In genomic region chr21:29523646-29524045, GRCh38 we compare ENCODE assay signal across 18 cellular contexts.
DNase-seq lines count a peak whose midpoint lies in the region; ATAC-seq, FAIRE-seq and TF ChIP-seq lines count a peak whose summit lies in the region.
"Had no signal": no experiment of that assay in that cellular context is flagged by ENCODE, and none has a peak within 500 bp of the region (broad histone marks: within the 10 kb centered on the region; RNA-seq: fewer than 3 reads in every experiment).

No MANE protein-coding gene starts in this region.

- CTCF ChIA-PET in HepG2 (lab: Yijun Ruan, JAX; ENCODE audit: low intra/inter-chr PET ratio, low total read pairs) = no interaction called here

- ATAC-seq in HepG2 (no peak), right lobe of liver (peak; percentile 51 to 92 (median 80))
- ATAC-seq: A549; natural killer cell treated with Interleukin-12 subunit alpha and Interleukin-12 subunit beta and Interleukin-15 and Interleukin-18, amount 100 ng/mL, for 72 hours had no signal

- WGBS in liver = 70% methylated on average over 1 of the region's 1 CpG
- 6% methylated on average over 1 of the region's 1 CpG for WGBS in HepG2 (ENCODE audit: low lambda C conversion rate)
- 50% methylated on average over 1 of the region's 1 CpG for WGBS in right lobe of liver (ENCODE audit: insufficient coverage, low coverage, low lambda C conversion rate, missing lambda C conversion rate)
- WGBS in suprapubic skin = 48% methylated on average over 1 of the region's 1 CpG

- H3K4me1 ChIP-seq in liver (ENCODE audit: control insufficient read depth in 4 of 4, insufficient read depth in 4 of 4, low read length in 3 of 4) (peaks cover 0 to 4% (median 0%) of the 10 kb centered on the region in 4 donors), HepG2 (ENCODE audit: insufficient read depth, low read length) (no peaks in the 10 kb centered on the region), right lobe of liver (no peaks in the 10 kb centered on the region), suprapubic skin (peaks cover 10% of the 10 kb centered on the region)
- H3K4me1 ChIP-seq: A549 had no signal

- TF ChIP-seq POLR2A in HepG2 (IDR thresholded peaks at IDR 0.05; ENCODE audit: insufficient read depth in 1 of 2, low read depth in 2 of 2, low read length in 2 of 2) (no peak), right lobe of liver (IDR thresholded peaks at IDR 0.05) (no peak), suprapubic skin (IDR thresholded peaks at IDR 0.05) (no peak)

- FAIRE-seq in HepG2 (lab: Jason Lieb, UNC) = no peak
- FAIRE-seq: A549 had no signal

- no peaks in the 10 kb centered on the region for H3K36me3 Mint-ChIP-seq in type B pancreatic cell

- H3K27ac ChIP-seq in liver (ENCODE audit: low read depth in 1 of 2, low read length in 2 of 2) = no peak overlapping the region
- H3K27ac ChIP-seq in HepG2 (ENCODE audit: extremely low read length, insufficient read depth, low read length) = no peak overlapping the region
- H3K27ac ChIP-seq in right lobe of liver = no peak overlapping the region
- no peak overlapping the region for H3K27ac ChIP-seq in suprapubic skin
- H3K27ac ChIP-seq: A549, PC-9, WERI-Rb-1 had no signal

- peaks cover 12% of the 10 kb centered on the region for H3K9me3 Mint-ChIP-seq in type B pancreatic cell

- no peak for TF ChIP-seq RAD21 in liver (IDR thresholded peaks at IDR 0.05)
- TF ChIP-seq RAD21 in HepG2 (CRISPR knock-in tag; IDR thresholded peaks at IDR 0.05) = no peak

- no peaks in the 10 kb centered on the region for H3K36me3 ChIP-seq in liver (ENCODE audit: control insufficient read depth in 4 of 4, insufficient read depth in 3 of 4, low read depth in 1 of 4, low read length in 3 of 4)
- H3K36me3 ChIP-seq in HepG2 (replicated peaks in 1 of 2; ENCODE audit: control insufficient read depth in 1 of 2, insufficient read depth in 2 of 2, low read length in 2 of 2) = no peaks in the 10 kb centered on the region
- H3K36me3 ChIP-seq in right lobe of liver = no peaks in the 10 kb centered on the region
- H3K36me3 ChIP-seq in suprapubic skin = no peaks in the 10 kb centered on the region
- H3K36me3 ChIP-seq: WERI-Rb-1 had no signal

- no peak overlapping the region for H2AFZ ChIP-seq in HepG2 (ENCODE audit: low read length)
- H2AFZ ChIP-seq: PC-9 had no signal

- H3K9me3 ChIP-seq in liver (ENCODE audit: control insufficient read depth in 4 of 4, low read length in 3 of 4) (peaks cover 2 to 13% (median 5%) of the 10 kb centered on the region in 4 donors), HepG2 (ENCODE audit: low read length) (peaks cover 18% of the 10 kb centered on the region), right lobe of liver (no peaks in the 10 kb centered on the region), suprapubic skin (peaks cover 8% of the 10 kb centered on the region)
- H3K9me3 ChIP-seq: A549 had no signal

- no peak overlapping the region for H3K4me2 ChIP-seq in HepG2 (ENCODE audit: low read depth, low read length)
- H3K4me2 ChIP-seq: A549, PC-9 had no signal

- no peaks in the 10 kb centered on the region for H3K4me1 Mint-ChIP-seq in type B pancreatic cell (ENCODE audit: unreplicated experiment)

- no TSS peak for BruUV-seq in HepG2 (replicated peaks; lab: Mats Ljungman, UMichigan)

- in situ Hi-C loops in HepG2 (cut with HindIII; ENCODE audit: extremely low pct_ligation_motif_present, low pct_unique_long_range_greater_than_20kb) = no loop called here

- H3K9ac ChIP-seq in liver (ENCODE audit: low read depth in 1 of 2, low read length in 2 of 2) (no peak overlapping the region), HepG2 (ENCODE audit: insufficient read depth, low read depth, low read length) (no peak overlapping the region)

- H3K27me3 ChIP-seq in liver (ENCODE audit: control insufficient read depth in 4 of 4, insufficient read depth in 4 of 4, low read length in 3 of 4) (no peaks in the 10 kb centered on the region), HepG2 (ENCODE audit: control insufficient read depth in 1 of 2, insufficient read depth in 2 of 2, low read length in 2 of 2) (no peaks in the 10 kb centered on the region), right lobe of liver (no peaks in the 10 kb centered on the region), suprapubic skin (no peaks in the 10 kb centered on the region)

- TF ChIP-seq CTCF in liver (IDR thresholded peaks at IDR 0.05; ENCODE audit: low read depth, low read length, missing input control) (no peak), HepG2 (CRISPR knock-in tag; IDR thresholded peaks at IDR 0.05) (no peak), right lobe of liver (IDR thresholded peaks at IDR 0.05) (no peak), type B pancreatic cell (conservative IDR thresholded peaks at IDR 0.05) (no peak), suprapubic skin (IDR thresholded peaks at IDR 0.05) (no peak)

- H3K4me3 Mint-ChIP-seq in type B pancreatic cell = no peak overlapping the region
- H3K4me3 Mint-ChIP-seq: HFFc6; natural killer cell treated with Interleukin-12 subunit alpha and Interleukin-12 subunit beta and Interleukin-15 and Interleukin-18, amount 100 ng/mL, for 72 hours had no signal

- no peak overlapping the region for H3K27ac Mint-ChIP-seq in type B pancreatic cell
- H3K27ac Mint-ChIP-seq: HFFc6; natural killer cell treated with Interleukin-12 subunit alpha and Interleukin-12 subunit beta and Interleukin-15 and Interleukin-18, amount 100 ng/mL, for 72 hours; progenitor cell of endocrine pancreas had no signal

- no peaks in the 10 kb centered on the region for H3K79me2 ChIP-seq in HepG2 (ENCODE audit: insufficient read depth, low read length)

- no peak for DNase-seq in HepG2 (ENCODE audit: low spot score)
- DNase-seq in fibroblast of gingiva (ENCODE audit: low read depth) = peak; percentile 94
- peak in 1 of 3 donors; percentile 58 for DNase-seq in right lobe of liver
- no peak for DNase-seq in type B pancreatic cell (ENCODE audit: extremely low spot score, unreplicated experiment)
- DNase-seq in NCI-H146 treated with DMSO at 0.1 percent for 48 hours (lab: John Stamatoyannopoulos, UW; ENCODE audit: unreplicated experiment) = no peak
- DNase-seq in suprapubic skin (ENCODE audit: low spot score in 2 of 2) = no peak
- no peak for DNase-seq in hepatic stellate cell (ENCODE audit: low spot score)
- DNase-seq: activated CD8-positive, alpha-beta memory T cell treated with anti-CD3 and anti-CD28 coated beads, Interleukin-2, amount 50 U/mL, for 4 hours; HFFc6; NCI-H1417 treated with DMSO at 0.1 percent for 48 hours; PC-9; stimulated activated CD4-positive, alpha-beta T cell treated with anti-CD3 and anti-CD28 coated beads, Interleukin-4, amount 100 ng/mL, for 4 hours; T-helper 2 cell; WERI-Rb-1 had no signal

- H3K4me3 ChIP-seq in liver (ENCODE audit: low read depth in 1 of 3, low read length in 3 of 3) (no peak overlapping the region), HepG2 (replicated peaks in 1 of 3; ENCODE audit: insufficient read depth in 1 of 3, low read depth in 2 of 3, low read length in 3 of 3) (no peak overlapping the region), right lobe of liver (no peak overlapping the region), suprapubic skin (no peak overlapping the region)
- H3K4me3 ChIP-seq: A549, PC-9 had no signal

- POLR2A ChIA-PET in HepG2 (lab: Yijun Ruan, JAX) = no interaction called here

- no peaks in the 10 kb centered on the region for H3K27me3 Mint-ChIP-seq in type B pancreatic cell
- H3K27me3 Mint-ChIP-seq: natural killer cell treated with Interleukin-12 subunit alpha and Interleukin-12 subunit beta and Interleukin-15 and Interleukin-18, amount 100 ng/mL, for 72 hours; progenitor cell of endocrine pancreas had no signal

- H4K20me1 ChIP-seq in HepG2 (ENCODE audit: insufficient read depth, low read length) = no peaks in the 10 kb centered on the region

- intact Hi-C loops in HepG2 (cut with micrococcal nuclease; ENCODE audit: unreplicated experiment) = no loop called here
- intact Hi-C loops in right lobe of liver (cut with DNase I) = no loop called here

- no peak for TF ChIP-seq EP300 in HepG2 (IDR thresholded peaks at IDR 0.05; ENCODE audit: low read depth in 2 of 2, low read length in 2 of 2)
- TF ChIP-seq EP300 in HepG2 (CRISPR knock-in tag; IDR thresholded peaks at IDR 0.05; ENCODE audit: borderline replicate concordance) = no peak
- no peak for TF ChIP-seq EP300 in suprapubic skin (IDR thresholded peaks at IDR 0.05)

TF ChIP-seq in liver, 16 proteins besides CTCF, POLR2A, EP300 and RAD21 (continues in another document):
- TF ChIP-seq MAX (IDR thresholded peaks at IDR 0.05) = no peak
- peak in 1 of 2 donors; percentile 30 for TF ChIP-seq RXRA (IDR thresholded peaks at IDR 0.05)
- no peak for TF ChIP-seq HNF4G (IDR thresholded peaks at IDR 0.05)

TF ChIP-seq in HepG2, 621 proteins besides CTCF, POLR2A, EP300 and RAD21 (continues in another document):
- no peak for TF ChIP-seq STAT6 (CRISPR knock-in tag; IDR thresholded peaks at IDR 0.05; ENCODE audit: borderline replicate concordance)
- no peak for TF ChIP-seq GRHL1 (CRISPR knock-in tag; conservative IDR thresholded peaks at IDR 0.05)
